Comparison of ENCODE assay signal across 14 cellular contexts in the genomic region with DNA sequence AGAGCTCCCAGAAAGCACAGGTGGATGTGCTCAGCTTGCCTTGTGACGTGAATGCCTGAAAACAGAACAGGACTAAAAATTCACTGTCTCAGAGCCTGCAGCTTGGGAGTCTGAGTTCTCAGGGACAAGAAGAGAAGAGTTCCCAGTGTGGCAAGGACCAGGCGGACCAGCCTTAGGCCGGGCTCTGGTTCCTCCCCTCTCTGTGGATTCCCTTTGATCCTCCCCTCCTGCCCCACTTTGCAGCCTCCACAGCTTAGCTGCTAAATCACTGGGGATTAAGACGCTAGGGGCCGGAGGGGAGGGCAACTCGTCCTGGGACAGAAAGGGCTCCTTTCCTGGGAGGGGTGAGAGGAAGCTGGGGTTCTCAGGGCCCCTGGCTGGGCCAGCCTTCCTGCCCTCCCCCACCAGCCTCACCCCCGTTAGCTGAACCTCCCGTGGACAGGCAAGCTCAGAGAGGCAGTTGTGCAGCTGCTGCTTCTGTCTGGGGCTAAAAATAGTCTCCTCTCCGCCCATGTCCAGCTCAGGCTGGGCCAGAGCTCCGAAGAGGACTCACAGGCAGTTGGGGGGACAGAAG. TPM values are rescaled to one million over a fixed set of nuclear protein-coding genes. Genes with fewer than 3 reads are reported as not detected.
DNase-seq lines count a peak whose midpoint lies in the region; ATAC-seq, FAIRE-seq and TF ChIP-seq lines count a peak whose summit lies in the region.
"Had no signal": no experiment of that assay in that cellular context is flagged by ENCODE, and none has a peak within 500 bp of the region (broad histone marks: within the 10 kb centered on the region; RNA-seq: fewer than 3 reads in every experiment).

No MANE protein-coding gene starts in this region.

- H3K23me2 ChIP-seq in H1 (ENCODE audit: low read depth, low read length), result peaks cover 2% of the 10 kb centered on the region; the same call in 1 of the 2 replicates

- H3K27me3 ChIP-seq in H1 (replicated peaks in 1 of 4; ENCODE audit: control insufficient read depth in 3 of 4, extremely low read depth in 1 of 4, insufficient read depth in 3 of 4, low read length in 3 of 4), result no peaks in the 10 kb centered on the region; a peak in 2 of 7 replicates

- peaks cover 49% of the 10 kb centered on the region for H3K4me1 Mint-ChIP-seq in activated CD8-positive, alpha-beta T cell treated with anti-CD3 and anti-CD28 coated beads, Interleukin-2, amount 10 ng/mL, durations not matched to agents 7 days and 5 days (ENCODE audit: low read depth)
- H3K4me1 Mint-ChIP-seq in activated CD8-positive, alpha-beta T cell treated with anti-CD3 and anti-CD28 coated beads for 36 hours (ENCODE audit: low read depth), result peaks cover 33% of the 10 kb centered on the region
- H3K4me1 Mint-ChIP-seq in naive thymus-derived CD8-positive, alpha-beta T cell, result peaks cover 24 to 48% (median 40%) of the 10 kb centered on the region in 4 donors
- peaks cover 40% of the 10 kb centered on the region for H3K4me1 Mint-ChIP-seq in type B pancreatic cell (ENCODE audit: unreplicated experiment)

- CTCF ChIA-PET in activated CD8-positive, alpha-beta T cell treated with anti-CD3 and anti-CD28 coated beads, Interleukin-2, amount 10 ng/mL, durations not matched to agents 7 days and 5 days (lab: Charles Lee), result interaction anchor here (0.7 to 3.4 kb wide), 4 partner anchors 9 to 111 kb away, joined by 3 to 23 read pairs (median 12); no protein-coding TSS in a partner anchor
- CTCF ChIA-PET in activated CD8-positive, alpha-beta T cell treated with anti-CD3 and anti-CD28 coated beads for 36 hours (lab: Charles Lee), result interaction anchor here (1.0 to 2.8 kb wide), 4 partner anchors 11 to 111 kb away, joined by 3 to 15 read pairs (median 6); no protein-coding TSS in a partner anchor
- CTCF ChIA-PET in H1 (lab: Charles Lee; ENCODE audit: partially characterized antibody), result interaction anchor here (0.9 to 13.6 kb wide), 8 partner anchors 9 to 111 kb away, joined by 3 to 178 read pairs (median 5); no protein-coding TSS in a partner anchor

- no peak overlapping the region for H4K5ac ChIP-seq in H1 (ENCODE audit: insufficient read length, low read depth, low read length)

- H4K20me1 ChIP-seq in H1 (replicated peaks in 1 of 2; ENCODE audit: control insufficient read depth in 1 of 2, insufficient read depth in 2 of 2, low read length in 2 of 2), result no peaks in the 10 kb centered on the region

- H3K9ac ChIP-seq in H1 (replicated peaks in 1 of 4; ENCODE audit: extremely low read depth in 1 of 4, low read depth in 3 of 4, low read length in 3 of 4), result no peak overlapping the region

- no peak overlapping the region for H3K14ac ChIP-seq in H1 (ENCODE audit: insufficient read length)

- intact Hi-C loops in activated CD8-positive, alpha-beta T cell treated with anti-CD3 and anti-CD28 coated beads for 36 hours (cut with micrococcal nuclease), result loop anchor here (5.0 kb wide), 1 partner anchor 112 kb away; no protein-coding TSS in a partner anchor

- H3K4me2 ChIP-seq in H1 (ENCODE audit: insufficient read depth in 1 of 2, low read depth in 2 of 2, low read length in 2 of 2), result no peak overlapping the region; a peak in 1 of 4 replicates

- FAIRE-seq in H1 (lab: Jason Lieb, UNC), result no peak

- no peak overlapping the region for H3K23ac ChIP-seq in H1 (ENCODE audit: insufficient read length)

- no peak overlapping the region for H3K27ac ChIP-seq in H1 (ENCODE audit: low read depth, low read length)

- peaks cover 5% of the 10 kb centered on the region for H3K36me3 Mint-ChIP-seq in activated CD8-positive, alpha-beta T cell treated with anti-CD3 and anti-CD28 coated beads, Interleukin-2, amount 10 ng/mL, durations not matched to agents 7 days and 5 days (ENCODE audit: low read depth)
- H3K36me3 Mint-ChIP-seq in activated CD8-positive, alpha-beta T cell treated with anti-CD3 and anti-CD28 coated beads for 36 hours (ENCODE audit: low read depth), result peaks cover 3% of the 10 kb centered on the region
- no peaks in the 10 kb centered on the region for H3K36me3 Mint-ChIP-seq in naive thymus-derived CD8-positive, alpha-beta T cell
- no peaks in the 10 kb centered on the region for H3K36me3 Mint-ChIP-seq in type B pancreatic cell
- H3K36me3 Mint-ChIP-seq: activated naive CD4-positive, alpha-beta T cell treated with anti-CD3 and anti-CD28 coated beads, Interleukin-2, amount 50 U/mL, for 24 hours had no signal

- no peak overlapping the region for H3K4ac ChIP-seq in H1 (replicated peaks; ENCODE audit: insufficient read length, low read depth, low read length)

- no peak overlapping the region; the same call in 1 of the 2 replicates for H3K18ac ChIP-seq in H1 (ENCODE audit: extremely low read depth, low read length)

- no peaks in the 10 kb centered on the region for H3K36me3 ChIP-seq in H1 (ENCODE audit: control insufficient read depth in 2 of 4, insufficient read depth in 4 of 4, low read length in 3 of 4)

- H3K27ac Mint-ChIP-seq in activated CD8-positive, alpha-beta T cell treated with anti-CD3 and anti-CD28 coated beads, Interleukin-2, amount 10 ng/mL, durations not matched to agents 7 days and 5 days, result no peak overlapping the region
- H3K27ac Mint-ChIP-seq in activated CD8-positive, alpha-beta T cell treated with anti-CD3 and anti-CD28 coated beads for 36 hours, result no peak overlapping the region
- peak overlapping the region; percentile 22 to 97 (median 78) for H3K27ac Mint-ChIP-seq in naive thymus-derived CD8-positive, alpha-beta T cell
- H3K27ac Mint-ChIP-seq in type B pancreatic cell, result no peak overlapping the region
- H3K27ac Mint-ChIP-seq: activated CD4-positive, alpha-beta T cell treated with anti-CD3 and anti-CD28 coated beads, Interleukin-2, amount 10 ng/mL, durations not matched to agents 24 days and 14 days; activated naive CD4-positive, alpha-beta T cell treated with anti-CD3 and anti-CD28 coated beads, Interleukin-2, amount 50 U/mL, for 24 hours had no signal

- no peak for TF ChIP-seq RAD21 in H1 (IDR thresholded peaks at IDR 0.05 in 1 of 2, conservative IDR thresholded peaks at IDR 0.05 in 1 of 2; ENCODE audit: low read depth in 2 of 2, low read length in 2 of 2)

- H3K79me1 ChIP-seq in H1 (ENCODE audit: low read depth, low read length), result no peaks in the 10 kb centered on the region

- peaks cover 3 to 21% (median 13%) of the 10 kb centered on the region in 4 experiments for H3K4me1 ChIP-seq in H1 (replicated peaks in 1 of 4; ENCODE audit: control insufficient read depth in 3 of 4, insufficient read depth in 4 of 4, low read length in 3 of 4)

- H3K9me3 ChIP-seq in H1 (ENCODE audit: insufficient read depth in 2 of 2, low read depth in 1 of 2, low read length in 1 of 2), result no peaks in the 10 kb centered on the region

- POLR2A ChIA-PET in activated CD8-positive, alpha-beta T cell treated with anti-CD3 and anti-CD28 coated beads, Interleukin-2, amount 10 ng/mL, durations not matched to agents 7 days and 5 days (lab: Charles Lee), result no interaction called here
- POLR2A ChIA-PET in activated CD8-positive, alpha-beta T cell treated with anti-CD3 and anti-CD28 coated beads for 36 hours (lab: Charles Lee), result interaction anchor here (1.0 kb wide), 1 partner anchor 42 kb away, joined by 3 read pairs; no protein-coding TSS in a partner anchor
- POLR2A ChIA-PET in H1 (lab: Charles Lee; ENCODE audit: partially characterized antibody), result interaction anchor here (1.5 to 1.8 kb wide), 2 partner anchors 9 to 84 kb away, joined by 3 to 7 read pairs; no protein-coding TSS in a partner anchor
- POLR2A ChIA-PET in naive thymus-derived CD8-positive, alpha-beta T cell (lab: Charles Lee), result interaction anchor here (0.9 to 6.6 kb wide), 5 partner anchors 11 to 185 kb away, joined by 3 to 67 read pairs (median 6); a partner anchor contains a TSS

- no peak for TF ChIP-seq EP300 in H1 (IDR thresholded peaks at IDR 0.05; ENCODE audit: borderline replicate concordance in 1 of 2, low read depth in 2 of 2, low read length in 2 of 2)

- H2BK20ac ChIP-seq in H1 (ENCODE audit: low read length), result no peak overlapping the region

- H3K4me3 ChIP-seq in H1 (ENCODE audit: extremely low read depth in 1 of 4, insufficient read depth in 2 of 4, low read depth in 3 of 4, low read length in 4 of 4), result no peak overlapping the region

- H2AK5ac ChIP-seq in H1 (ENCODE audit: low read depth, low read length), result no peak overlapping the region

- 83% methylated on average over 10 of the region's 10 CpGs; no CpG with 5 or more reads in 1 of the 2 experiments for WGBS in H1 (ENCODE audit: extremely low coverage in 1 of 2, insufficient coverage in 1 of 2, insufficient read length in 1 of 2, insufficient replicate concordance in 2 of 2, low coverage in 1 of 2, low lambda C conversion rate in 2 of 2, missing lambda C conversion rate in 1 of 2), 2 experiments

- H2AFZ ChIP-seq in H1 (ENCODE audit: low read length), result no peak overlapping the region

- no peaks in the 10 kb centered on the region for H3K9me3 Mint-ChIP-seq in activated CD8-positive, alpha-beta T cell treated with anti-CD3 and anti-CD28 coated beads, Interleukin-2, amount 10 ng/mL, durations not matched to agents 7 days and 5 days (ENCODE audit: insufficient read depth)
- H3K9me3 Mint-ChIP-seq in activated CD8-positive, alpha-beta T cell treated with anti-CD3 and anti-CD28 coated beads for 36 hours, result no peaks in the 10 kb centered on the region
- H3K9me3 Mint-ChIP-seq in naive thymus-derived CD8-positive, alpha-beta T cell, result no peaks in the 10 kb centered on the region
- no peaks in the 10 kb centered on the region for H3K9me3 Mint-ChIP-seq in type B pancreatic cell
- H3K9me3 Mint-ChIP-seq: activated CD4-positive, alpha-beta T cell treated with anti-CD3 and anti-CD28 coated beads, Interleukin-2, amount 10 ng/mL, durations not matched to agents 24 days and 14 days; activated naive CD4-positive, alpha-beta T cell treated with anti-CD3 and anti-CD28 coated beads, Interleukin-2, amount 50 U/mL, for 24 hours had no signal

- H4K91ac ChIP-seq in H1 (replicated peaks; ENCODE audit: insufficient read length, low read length), result no peak overlapping the region

- peak overlapping the region; percentile 75; the same call in 1 of the 2 replicates for H2BK12ac ChIP-seq in H1 (ENCODE audit: low read depth, low read length)

- no peak for DNase-seq in activated CD8-positive, alpha-beta T cell treated with anti-CD3 and anti-CD28 coated beads, Interleukin-2, amount 10 ng/mL, durations not matched to agents 7 days and 5 days
- DNase-seq in activated CD8-positive, alpha-beta T cell treated with anti-CD3 and anti-CD28 coated beads for 36 hours, result no peak
- no peak for DNase-seq in H1 (ENCODE audit: low read depth in 1 of 2, low spot score in 2 of 2)
- no peak for DNase-seq in naive thymus-derived CD8-positive, alpha-beta T cell
- no peak for DNase-seq in type B pancreatic cell (ENCODE audit: extremely low spot score, unreplicated experiment)
- DNase-seq in dedifferentiated amniotic fluid mesenchymal stem cell (ENCODE audit: extremely low spot score), result no peak
- DNase-seq in erythroblast (lab: John Stamatoyannopoulos, UW), result no peak
- DNase-seq: activated CD4-positive, alpha-beta T cell treated with anti-CD3 and anti-CD28 coated beads, Interleukin-2, amount 10 ng/mL, durations not matched to agents 24 days and 14 days; effector CD4-positive, alpha-beta T cell; EL; NCI-H1092 treated with DMSO at 0.1 percent for 48 hours; NCI-H748 treated with DMSO at 0.1 percent for 48 hours had no signal

- H3K56ac ChIP-seq in H1 (replicated peaks; ENCODE audit: insufficient read length, low read depth, low read length), result no peak overlapping the region

- no peak overlapping the region for H2BK5ac ChIP-seq in H1 (ENCODE audit: low read depth, low read length)

- peak overlapping the region; percentile 5 for H3K4me3 Mint-ChIP-seq in activated CD8-positive, alpha-beta T cell treated with anti-CD3 and anti-CD28 coated beads, Interleukin-2, amount 10 ng/mL, durations not matched to agents 7 days and 5 days
- H3K4me3 Mint-ChIP-seq in activated CD8-positive, alpha-beta T cell treated with anti-CD3 and anti-CD28 coated beads for 36 hours, result no peak overlapping the region
- peak overlapping the region in 6 of 10 donors; percentile 23 to 97 (median 52) for H3K4me3 Mint-ChIP-seq in naive thymus-derived CD8-positive, alpha-beta T cell
- peak overlapping the region; percentile 65 for H3K4me3 Mint-ChIP-seq in type B pancreatic cell
- H3K4me3 Mint-ChIP-seq: activated CD4-positive, alpha-beta T cell treated with anti-CD3 and anti-CD28 coated beads, Interleukin-2, amount 10 ng/mL, durations not matched to agents 24 days and 14 days; activated naive CD4-positive, alpha-beta T cell treated with anti-CD3 and anti-CD28 coated beads, Interleukin-2, amount 50 U/mL, for 24 hours had no signal

- H3K79me2 ChIP-seq in H1 (ENCODE audit: control insufficient read depth in 1 of 2, insufficient read depth in 2 of 2, low read length in 2 of 2), result no peaks in the 10 kb centered on the region

- no peak overlapping the region for H2BK120ac ChIP-seq in H1 (replicated peaks; ENCODE audit: low read depth, low read length)

- no peak for TF ChIP-seq CTCF in activated CD8-positive, alpha-beta T cell treated with anti-CD3 and anti-CD28 coated beads for 36 hours (IDR thresholded peaks at IDR 0.05)
- TF ChIP-seq CTCF in H1 (IDR thresholded peaks at IDR 0.05; ENCODE audit: control extremely low read depth in 1 of 3, insufficient read depth in 1 of 3, low read depth in 1 of 3, low read length in 3 of 3) (no peak), type B pancreatic cell (conservative IDR thresholded peaks at IDR 0.05) (no peak)

- no peak overlapping the region; the same call in 1 of the 2 replicates for H4K8ac ChIP-seq in H1 (ENCODE audit: extremely low read depth, insufficient read depth, low read length)

- H3K27me3 Mint-ChIP-seq in activated CD8-positive, alpha-beta T cell treated with anti-CD3 and anti-CD28 coated beads, Interleukin-2, amount 10 ng/mL, durations not matched to agents 7 days and 5 days (ENCODE audit: low read depth), result no peaks in the 10 kb centered on the region
- H3K27me3 Mint-ChIP-seq in activated CD8-positive, alpha-beta T cell treated with anti-CD3 and anti-CD28 coated beads for 36 hours, result no peaks in the 10 kb centered on the region
- peaks cover 0 to 2% (median 0%) of the 10 kb centered on the region in 5 donors for H3K27me3 Mint-ChIP-seq in naive thymus-derived CD8-positive, alpha-beta T cell
- H3K27me3 Mint-ChIP-seq in type B pancreatic cell, result peaks cover 11% of the 10 kb centered on the region
- H3K27me3 Mint-ChIP-seq: activated naive CD4-positive, alpha-beta T cell treated with anti-CD3 and anti-CD28 coated beads, Interleukin-2, amount 50 U/mL, for 24 hours had no signal

- no peak for ATAC-seq in activated CD8-positive, alpha-beta T cell treated with anti-CD3 and anti-CD28 coated beads, Interleukin-2, amount 10 ng/mL, durations not matched to agents 7 days and 5 days
- ATAC-seq in activated CD8-positive, alpha-beta T cell treated with anti-CD3 and anti-CD28 coated beads for 36 hours, result no peak
- ATAC-seq in naive thymus-derived CD8-positive, alpha-beta T cell, result no peak
- no peak for ATAC-seq in GM19324 (IDR thresholded peaks at IDR 0.05; ENCODE audit: low FRiP score, unreplicated experiment)

- no peak for TF ChIP-seq POLR2A in H1 (IDR thresholded peaks at IDR 0.05; ENCODE audit: control extremely low read depth in 1 of 2, low read depth in 2 of 2, low read length in 2 of 2)
- no peak for TF ChIP-seq POLR2A in erythroblast (IDR thresholded peaks at IDR 0.05; ENCODE audit: low read length)

- peak overlapping the region; percentile 55; the same call in 1 of the 2 replicates for H2BK15ac ChIP-seq in H1 (ENCODE audit: low read length)

RNA-seq across cellular contexts. Expression of a gene that starts 29.9 kb away (rescaled TPM):
- total RNA-seq in activated CD8-positive, alpha-beta T cell treated with anti-CD3 and anti-CD28 coated beads, Interleukin-2, amount 10 ng/mL, durations not matched to agents 7 days and 5 days, result 1 to 10 TPM; 8.0 to 9.6 TPM
- total RNA-seq in activated CD8-positive, alpha-beta T cell treated with anti-CD3 and anti-CD28 coated beads for 36 hours, result 10 to 100 TPM; 24.9 to 26.8 TPM
- total RNA-seq in H1 (2021; fragmentation: NEBNext Ultra II Directional; extraction: Animal tissue kit (Norgen Biotek cat#: 25700)), result 40.3 and 42.8 TPM in 2 replicates
- polyA plus RNA-seq in H1 (2011; rRNA removed), result 17.8 and 19.6 TPM in 2 replicates
- 16.4 TPM for polyA plus RNA-seq in H1 (2011; cell fraction: cytosol; rRNA removed)
- 23.3 TPM for polyA plus RNA-seq in H1 (2011; cell fraction: nucleus; rRNA removed)
- polyA plus RNA-seq in H1 (2012, experiment 1 of 2), result 24.7 to 30.3 TPM (median 27.0 TPM) in 4 replicates
- 5.8 TPM for polyA plus RNA-seq in H1 (2012, experiment 2 of 2)
- 30.3 TPM for polyA plus RNA-seq in H1 (2013, experiment 1 of 2)
- 37.2 TPM for polyA plus RNA-seq in H1 (2013, experiment 2 of 2)
- 19.3 and 23.9 TPM in 2 replicates for polyA minus RNA-seq in H1 (2011; rRNA and poly(A)+ RNA removed)
- 16.4 TPM for polyA minus RNA-seq in H1 (2011; cell fraction: cytosol; rRNA and poly(A)+ RNA removed)
- polyA minus RNA-seq in H1 (2011; cell fraction: nucleus; rRNA and poly(A)+ RNA removed), result 15.7 TPM
- total RNA-seq in naive thymus-derived CD8-positive, alpha-beta T cell, result 1 to 10 TPM; 8.5 to 9.1 TPM
- polyA plus RNA-seq in naive thymus-derived CD8-positive, alpha-beta T cell, result 1 to 10 TPM; 4.2 to 6.5 (median 4.8) TPM
- 6.3 and 50.3 TPM in 2 replicates for total RNA-seq in type B pancreatic cell (ENCODE audit: low replicate concordance)

Comparison
In these comparisons a context has a peak if more than half of its experiments do, and no peak if none do; other contexts are left out.
1. H3K27ac Mint-ChIP-seq: peak in naive thymus-derived CD8-positive, alpha-beta T cell (10 of 10); none in activated CD8-positive, alpha-beta T cell treated with anti-CD3 and anti-CD28 coated beads, Interleukin-2, amount 10 ng/mL, durations not matched to agents 7 days and 5 days (single experiment), activated CD8-positive, alpha-beta T cell treated with anti-CD3 and anti-CD28 coated beads for 36 hours (single experiment) and type B pancreatic cell (single experiment).